ENCODE assay signal across 10 cellular contexts in the genomic region with DNA sequence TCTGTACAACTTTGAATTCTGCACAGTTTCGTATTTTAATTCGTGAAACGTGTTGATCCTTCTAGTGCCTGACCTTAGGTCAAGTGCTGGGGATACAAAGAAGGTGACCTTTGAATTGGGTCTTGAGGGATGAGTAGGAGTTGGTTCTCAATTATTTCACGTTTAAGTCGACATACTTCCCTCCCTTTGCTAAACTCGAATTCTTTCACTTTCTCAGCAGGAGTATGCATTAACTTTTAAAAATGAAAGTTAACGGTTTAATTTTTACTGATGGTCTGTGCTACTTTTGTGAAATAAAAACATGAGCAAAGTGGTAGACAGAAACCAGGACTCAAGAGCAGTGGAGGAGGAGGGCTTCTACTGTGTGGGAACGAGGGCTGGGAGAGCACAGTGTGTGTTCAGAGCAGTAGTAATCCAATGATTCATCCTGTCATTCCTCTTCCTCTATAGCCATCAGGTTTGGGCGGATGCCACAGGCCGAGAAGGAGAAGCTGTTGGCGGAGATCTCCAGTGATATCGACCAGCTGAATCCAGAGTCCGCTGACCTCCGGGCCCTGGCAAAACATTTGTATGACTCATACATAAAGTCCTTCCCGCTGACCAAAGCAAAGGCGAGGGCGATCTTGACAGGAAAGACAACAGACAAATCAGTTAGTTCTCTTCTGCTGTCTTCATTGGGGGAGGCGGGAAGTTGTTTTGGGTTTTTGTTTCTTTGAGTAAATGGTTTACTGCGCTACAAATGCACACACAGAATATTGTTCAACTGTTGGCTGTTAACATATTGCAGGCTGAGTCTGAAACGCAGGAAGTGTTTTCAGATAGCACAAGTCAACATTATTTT.
DNase-seq lines count a peak whose midpoint lies in the region; ATAC-seq and TF ChIP-seq lines count a peak whose summit lies in the region.
"Had no signal": no experiment of that assay in that cellular context is flagged by ENCODE, and none has a peak within 500 bp of the region (broad histone marks: within the 10 kb centered on the region; RNA-seq: fewer than 3 reads in every experiment).

No MANE protein-coding gene starts in this region.

- DNase-seq in CD1c-positive myeloid dendritic cell (ENCODE audit: extremely low spot score) (peak; percentile 94), RKO (ENCODE audit: low spot score) (peak; percentile 92), fibroblast of the aortic adventitia (ENCODE audit: low read depth) (peak; percentile 94), osteoblast (ENCODE audit: insufficient read length, low spot score, missing footprints) (peak; percentile 45), NCI-H187 (lab: John Stamatoyannopoulos, UW) (no peak)
- DNase-seq in activated T-cell treated with anti-CD3 and anti-CD28 coated beads, Interleukin-2, amount 50 U/mL, for 4 hours, result no peak
- DNase-seq in stimulated activated CD4-positive, alpha-beta T cell treated with anti-CD3 and anti-CD28 coated beads, Interleukin-4, amount 100 ng/mL, for 1 hour, result no peak

- no peaks in the 10 kb centered on the region for H3K27me3 ChIP-seq in osteoblast (ENCODE audit: insufficient read depth, low read length)

- peak overlapping the region; percentile 44 for H3K27ac ChIP-seq in osteoblast (ENCODE audit: low read depth, low read length)
- H3K27ac ChIP-seq: HL-60 had no signal

- H3K4me3 Mint-ChIP-seq in activated T-cell treated with anti-CD3 and anti-CD28 coated beads, Interleukin-2, amount 50 U/mL, for 4 hours, result no peak overlapping the region
- H3K4me3 Mint-ChIP-seq: memory B cell had no signal

- H3K4me2 ChIP-seq in osteoblast (ENCODE audit: insufficient read depth, low read length), result peak overlapping the region; percentile 75

- no peaks in the 10 kb centered on the region for H4K20me1 ChIP-seq in osteoblast (ENCODE audit: insufficient read depth, low read length)

- peaks cover 4% of the 10 kb centered on the region for H3K4me1 Mint-ChIP-seq in activated T-cell treated with anti-CD3 and anti-CD28 coated beads, Interleukin-2, amount 50 U/mL, for 4 hours (ENCODE audit: low read depth)

- H3K9me3 ChIP-seq in osteoblast (ENCODE audit: low read depth, low read length), result no peaks in the 10 kb centered on the region

- peak overlapping the region; percentile 14 for H2AFZ ChIP-seq in osteoblast (ENCODE audit: low read length)

- peaks cover 18% of the 10 kb centered on the region for H3K4me1 ChIP-seq in osteoblast (ENCODE audit: insufficient read depth, low read length)

- H3K27me3 Mint-ChIP-seq in activated T-cell treated with anti-CD3 and anti-CD28 coated beads, Interleukin-2, amount 50 U/mL, for 4 hours (ENCODE audit: low read depth), result no peaks in the 10 kb centered on the region
- H3K27me3 Mint-ChIP-seq: memory B cell had no signal

- no peak for TF ChIP-seq CTCF in fibroblast of the aortic adventitia (IDR thresholded peaks at IDR 0.05; ENCODE audit: insufficient read depth, low read length)
- no peak for TF ChIP-seq CTCF in osteoblast (IDR thresholded peaks at IDR 0.05; ENCODE audit: extremely low read depth, low read depth, low read length)

- H3K4me3 ChIP-seq in fibroblast of the aortic adventitia (ENCODE audit: low read depth, low read length) (no peak overlapping the region), osteoblast (ENCODE audit: insufficient read depth, low read length) (peak overlapping the region; percentile 37)

- H3K36me3 ChIP-seq in osteoblast (ENCODE audit: insufficient read depth, low read length), result no peaks in the 10 kb centered on the region

- no peak for ATAC-seq in GM18517 (IDR thresholded peaks at IDR 0.05; ENCODE audit: unreplicated experiment)
- no peak for ATAC-seq in activated T-cell treated with anti-CD3 and anti-CD28 coated beads, Interleukin-2, amount 50 U/mL, for 4 hours

- H3K36me3 Mint-ChIP-seq in activated T-cell treated with anti-CD3 and anti-CD28 coated beads, Interleukin-2, amount 50 U/mL, for 4 hours (ENCODE audit: insufficient read depth), result no peaks in the 10 kb centered on the region
- H3K36me3 Mint-ChIP-seq: memory B cell had no signal

- no peaks in the 10 kb centered on the region for H3K9me3 Mint-ChIP-seq in activated T-cell treated with anti-CD3 and anti-CD28 coated beads, Interleukin-2, amount 50 U/mL, for 4 hours
- H3K9me3 Mint-ChIP-seq: memory B cell had no signal

- H3K79me2 ChIP-seq in osteoblast (ENCODE audit: insufficient read depth, low read length), result no peaks in the 10 kb centered on the region

Comparison
In these comparisons a context has a peak if more than half of its experiments do, and no peak if none do; other contexts are left out.
1. DNase-seq: peak in CD1c-positive myeloid dendritic cell (single experiment), RKO (single experiment), fibroblast of the aortic adventitia (single experiment) and osteoblast (single experiment); none in NCI-H187 (0 of 2), activated T-cell treated with anti-CD3 and anti-CD28 coated beads, Interleukin-2, amount 50 U/mL, for 4 hours (single experiment) and stimulated activated CD4-positive, alpha-beta T cell treated with anti-CD3 and anti-CD28 coated beads, Interleukin-4, amount 100 ng/mL, for 1 hour (single experiment).